ENCODE assay signal across 8 cellular contexts in the genomic region with DNA sequence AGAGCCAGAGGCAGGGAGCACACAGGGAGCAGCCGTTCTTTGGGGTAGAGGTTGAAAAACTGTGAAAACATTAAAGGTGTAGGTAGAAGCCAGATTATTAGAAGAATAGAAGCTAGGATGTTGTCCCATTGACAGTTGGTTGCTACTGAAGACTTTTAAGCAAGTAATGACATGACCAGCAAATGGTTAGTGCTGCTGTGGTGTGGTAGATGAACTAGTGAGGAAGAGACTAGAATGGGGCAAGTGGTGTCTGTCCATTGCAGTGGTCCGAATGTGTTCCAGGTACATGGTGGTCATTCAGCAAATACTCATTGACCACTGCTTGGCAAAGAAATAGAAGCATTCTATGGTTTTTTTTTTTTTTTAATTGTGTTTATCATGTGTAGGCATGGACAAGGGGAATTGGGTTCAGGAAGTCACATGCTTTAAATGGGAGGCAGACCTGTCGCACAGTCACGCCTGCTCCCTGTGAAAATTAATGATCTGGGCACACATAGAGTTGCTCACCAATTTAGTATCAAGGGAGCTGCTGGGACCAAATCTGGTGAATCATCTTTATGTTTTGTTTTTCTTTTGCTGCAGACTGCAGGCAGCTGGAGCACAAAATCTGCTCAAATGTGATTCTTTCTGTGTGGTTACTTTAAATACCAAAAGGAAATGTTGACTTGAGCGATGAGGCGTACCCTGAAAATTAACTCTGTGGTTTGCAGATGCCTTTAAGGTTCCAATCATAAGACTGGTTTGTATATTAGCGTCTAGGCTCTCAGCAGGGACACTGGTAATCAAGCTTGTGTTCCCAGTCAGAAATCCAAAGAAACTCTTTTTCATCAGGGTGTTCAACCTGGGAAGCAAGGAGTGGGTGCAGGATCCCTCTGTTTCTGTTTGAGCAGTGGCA. TPM values are rescaled to one million over a fixed set of nuclear protein-coding genes. Genes with fewer than 3 reads are reported as not detected.
DNase-seq lines count a peak whose midpoint lies in the region; TF ChIP-seq lines count a peak whose summit lies in the region.

No MANE protein-coding gene starts in this region.

- intact Hi-C loops in breast epithelium (cut with DNase I; ENCODE audit: low total_unique reads) (no loop called here), ovary (cut with DNase I) (no loop called here)

- no peaks in the 10 kb centered on the region for H3K27me3 ChIP-seq in breast epithelium
- H3K27me3 ChIP-seq in mucosa of rectum (ENCODE audit: control insufficient read depth in 2 of 2, insufficient read depth in 2 of 2, low read length in 2 of 2), result no peaks in the 10 kb centered on the region
- H3K27me3 ChIP-seq in ovary, result no peaks in the 10 kb centered on the region
- H3K27me3 ChIP-seq in HAP-1 (ENCODE audit: low read depth), result no peaks in the 10 kb centered on the region

- peak overlapping the region; percentile 43 to 73 for H3K27ac ChIP-seq in breast epithelium
- H3K27ac ChIP-seq in mucosa of rectum (ENCODE audit: low read depth in 2 of 2, low read length in 2 of 2), result peak overlapping the region; percentile 30 to 53
- H3K27ac ChIP-seq in ovary, result no peak overlapping the region

- in situ Hi-C loops in HAP-1 (cut with MboI; ENCODE audit: low sequenced_read_pairs), result no loop called here

- H3K4me1 ChIP-seq in breast epithelium (peaks cover 7 to 24% of the 10 kb centered on the region in 2 donors), mucosa of rectum (ENCODE audit: control insufficient read depth in 2 of 2, insufficient read depth in 2 of 2, low read length in 2 of 2) (peaks cover 31 to 32% of the 10 kb centered on the region in 2 donors), ovary (ENCODE audit: insufficient read depth) (peaks cover 26% of the 10 kb centered on the region), HAP-1 (no peaks in the 10 kb centered on the region; the same call in 1 of the 2 replicates)

- no peak overlapping the region for H3K9ac ChIP-seq in mucosa of rectum (ENCODE audit: low read depth in 1 of 2, low read length in 2 of 2)

- H3K36me3 ChIP-seq in breast epithelium (no peaks in the 10 kb centered on the region), mucosa of rectum (ENCODE audit: control insufficient read depth in 2 of 2, insufficient read depth in 2 of 2, low read length in 2 of 2) (no peaks in the 10 kb centered on the region), ovary (no peaks in the 10 kb centered on the region), HAP-1 (replicated peaks) (no peaks in the 10 kb centered on the region)

- 26 to 30% (median 28%) methylated on average over 7 of the region's 7 CpGs for whole genome bisulfite sequencing in ovary, 3 donors

- H3K4me3 ChIP-seq in GM08714 (ENCODE audit: low read length) (peak overlapping the region; percentile 66; the same call in 1 of the 2 replicates), HFF-Myc (replicated peaks; ENCODE audit: low read depth, low read length) (no peak overlapping the region), breast epithelium (peak overlapping the region in 1 of 3 donors; percentile 32), mucosa of rectum (ENCODE audit: low read length in 2 of 2) (no peak overlapping the region), ovary (no peak overlapping the region), HAP-1 (no peak overlapping the region)

- no peak for TF ChIP-seq EP300 in ovary (IDR thresholded peaks at IDR 0.05)

- TF ChIP-seq CTCF in HFF-Myc (IDR thresholded peaks at IDR 0.05; ENCODE audit: low read depth, low read length, missing control alignments) (no peak), breast epithelium (IDR thresholded peaks at IDR 0.05) (no peak), ovary (IDR thresholded peaks at IDR 0.05) (no peak)

- peak; percentile 72 for DNase-seq in HFF-Myc (ENCODE audit: extremely low read depth, low read depth)
- DNase-seq in breast epithelium (ENCODE audit: low spot score in 2 of 2), result no peak
- DNase-seq in ovary, result no peak
- DNase-seq in HAP-1 (ENCODE audit: low spot score in 2 of 2), result no peak
- DNase-seq in LoVo (ENCODE audit: low spot score), result no peak

- H3K9me3 ChIP-seq in breast epithelium (no peaks in the 10 kb centered on the region), mucosa of rectum (ENCODE audit: control insufficient read depth in 2 of 2, low read length in 2 of 2) (no peaks in the 10 kb centered on the region), ovary (no peaks in the 10 kb centered on the region), HAP-1 (no peaks in the 10 kb centered on the region)

- TF ChIP-seq POLR2A in Raji (IDR thresholded peaks at IDR 0.05; ENCODE audit: insufficient read depth, low read depth, low read length), result peak; percentile 43; the same call in 1 of the 2 replicates
- no peak for TF ChIP-seq POLR2A in breast epithelium (IDR thresholded peaks at IDR 0.05)
- TF ChIP-seq POLR2A in ovary (IDR thresholded peaks at IDR 0.05), result no peak

RNA-seq across cellular contexts. Expression of a gene that starts 30.7 kb away (rescaled TPM):
- total RNA-seq in breast epithelium, result 10 to 100 TPM; 26.5 to 64.8 (median 33.2) TPM
- total RNA-seq in ovary, result 10 to 100 TPM in 4 of 7 donors, 1 to 10 TPM in 3; 6.6 to 28.1 (median 10.6) TPM
- 10 to 100 TPM in 1 of 2 donors, 1 to 10 TPM in 1; 9.1 to 14.0 TPM for polyA plus RNA-seq in ovary

Comparison
In these comparisons a context has a peak if more than half of its experiments do, and no peak if none do; other contexts are left out.
1. H3K27ac ChIP-seq: peak in breast epithelium (2 of 2) and mucosa of rectum (2 of 2); none in ovary (0 of 2).